ENCODE assay signal across 13 cellular contexts in genomic region chr5:134145061-134145757, GRCh38. TPM values are rescaled to one million over a fixed set of nuclear protein-coding genes. Genes with fewer than 3 reads are reported as not detected.
A peak's percentile ranks its signal among the peaks of the same experiment; 100 is the strongest.
DNase-seq lines count a peak whose midpoint lies in the region; ATAC-seq and TF ChIP-seq lines count a peak whose summit lies in the region.
"Had no signal": no experiment of that assay in that cellular context is flagged by ENCODE, and none has a peak within 500 bp of the region (broad histone marks: within the 10 kb centered on the region; RNA-seq: fewer than 3 reads in every experiment).

No MANE protein-coding gene starts in this region.

- peak overlapping the region; percentile 52 for H3K27ac Mint-ChIP-seq in activated T-cell treated with anti-CD3 and anti-CD28 coated beads, Interleukin-2, amount 50 U/mL, for 72 hours
- H3K27ac Mint-ChIP-seq in brain (peak overlapping the region; percentile 19 to 66 (median 50)), osteocyte (ENCODE audit: unreplicated experiment) (no peak overlapping the region)

- H3K27ac ChIP-seq in HL-60 (replicated peaks), result peak overlapping the region; percentile 5
- H3K27ac ChIP-seq: VCaP had no signal

- no peaks in the 10 kb centered on the region for H3K27me3 Mint-ChIP-seq in activated T-cell treated with anti-CD3 and anti-CD28 coated beads, Interleukin-2, amount 50 U/mL, for 72 hours (ENCODE audit: low read depth)
- no peaks in the 10 kb centered on the region for H3K27me3 Mint-ChIP-seq in brain
- H3K27me3 Mint-ChIP-seq in osteocyte (ENCODE audit: unreplicated experiment), result no peaks in the 10 kb centered on the region

- H3K9me3 Mint-ChIP-seq in activated T-cell treated with anti-CD3 and anti-CD28 coated beads, Interleukin-2, amount 50 U/mL, for 72 hours, result no peaks in the 10 kb centered on the region
- H3K9me3 Mint-ChIP-seq in brain (no peaks in the 10 kb centered on the region), osteocyte (ENCODE audit: unreplicated experiment) (no peaks in the 10 kb centered on the region)

- peaks cover 13 to 26% of the 10 kb centered on the region in 2 donors for H3K36me3 Mint-ChIP-seq in activated T-cell treated with anti-CD3 and anti-CD28 coated beads, Interleukin-2, amount 50 U/mL, for 72 hours (ENCODE audit: insufficient read depth in 2 of 2)
- H3K36me3 Mint-ChIP-seq in brain (peaks cover 34% of the 10 kb centered on the region), osteocyte (ENCODE audit: unreplicated experiment) (peaks cover 9% of the 10 kb centered on the region)

- DNase-seq in activated T-cell treated with anti-CD3 and anti-CD28 coated beads, Interleukin-2, amount 50 U/mL, for 72 hours, result peak in 1 of 2 donors; percentile 29
- DNase-seq in activated T-cell treated with anti-CD3 and anti-CD28 coated beads for 4 hours, result no peak
- DNase-seq in HL-60 (ENCODE audit: low read depth in 1 of 2, low spot score in 1 of 2), result peak in 1 of 2 experiments; percentile 45
- DNase-seq in osteocyte (ENCODE audit: extremely low spot score, unreplicated experiment), result peak; percentile 30
- no peak for DNase-seq in superior temporal gyrus (ENCODE audit: extremely low spot score)
- no peak for DNase-seq in OCI-M1 (lab: John Stamatoyannopoulos, UW)
- no peak for DNase-seq in mucosa of gallbladder (ENCODE audit: low spot score)
- DNase-seq: NCI-H187 treated with DMSO at 0.1 percent for 48 hours, NCI-H524 treated with DMSO at 0.1 percent for 48 hours had no signal

- H3K4me3 Mint-ChIP-seq in activated T-cell treated with anti-CD3 and anti-CD28 coated beads, Interleukin-2, amount 50 U/mL, for 72 hours, result no peak overlapping the region
- H3K4me3 Mint-ChIP-seq in brain (no peak overlapping the region), osteocyte (ENCODE audit: unreplicated experiment) (no peak overlapping the region)

- H3K4me1 Mint-ChIP-seq in activated T-cell treated with anti-CD3 and anti-CD28 coated beads, Interleukin-2, amount 50 U/mL, for 72 hours (ENCODE audit: low read depth), result peaks cover 54% of the 10 kb centered on the region
- H3K4me1 Mint-ChIP-seq in brain (peaks cover 32% of the 10 kb centered on the region), osteocyte (ENCODE audit: unreplicated experiment) (peaks cover 21% of the 10 kb centered on the region)

- H3K27me3 ChIP-seq in HL-60 (ENCODE audit: insufficient read depth, poor library complexity, severe bottlenecking), result no peaks in the 10 kb centered on the region
- H3K27me3 ChIP-seq: left lung, tibial nerve had no signal

- TF ChIP-seq CTCF in HL-60 (IDR thresholded peaks at IDR 0.05; ENCODE audit: insufficient read depth, low read length), result no peak
- TF ChIP-seq CTCF in brain (conservative IDR thresholded peaks at IDR 0.05), result no peak
- TF ChIP-seq CTCF in osteocyte (IDR thresholded peaks at IDR 0.05), result no peak

- no peak overlapping the region for H3K4me3 ChIP-seq in HL-60 (replicated peaks; ENCODE audit: insufficient read depth, low read length)
- H3K4me3 ChIP-seq: left lung, tibial nerve had no signal

- ATAC-seq in activated T-cell treated with anti-CD3 and anti-CD28 coated beads, Interleukin-2, amount 50 U/mL, for 72 hours (replicated peaks in 1 of 2), result peak; percentile 30 to 52

RNA-seq across cellular contexts. Expression of gene TCF7, which starts 30.7 kb away (rescaled TPM):
- total RNA-seq in activated T-cell treated with anti-CD3 and anti-CD28 coated beads, Interleukin-2, amount 50 U/mL, for 72 hours, result 100 to 1,000 TPM; 142 to 265 TPM
- 5.9 TPM for polyA plus RNA-seq in brain (ENCODE audit: insufficient read depth, low read depth, low replicate concordance)
- total RNA-seq in osteocyte, result 0.57 and 0.67 TPM in 2 replicates
- total RNA-seq in mucosa of gallbladder, result 7.4 TPM

RNA-seq across cellular contexts. Expression of gene SKP1, which starts 31.5 kb away (rescaled TPM):
- total RNA-seq in activated T-cell treated with anti-CD3 and anti-CD28 coated beads, Interleukin-2, amount 50 U/mL, for 72 hours, result 100 to 1,000 TPM; 201 to 238 TPM
- polyA plus RNA-seq in brain (ENCODE audit: insufficient read depth, low read depth, low replicate concordance), result 664 TPM
- total RNA-seq in osteocyte (320 and 333 TPM in 2 replicates), mucosa of gallbladder (340 TPM)

Comparison
In these comparisons a context has a peak if more than half of its experiments do, and no peak if none do; other contexts are left out.
1. RNA of gene TCF7, which starts 30.7 kb away (total RNA-seq): 142 to 265 TPM in activated T-cell treated with anti-CD3 and anti-CD28 coated beads, Interleukin-2, amount 50 U/mL, for 72 hours; 7.4 TPM in mucosa of gallbladder (single experiment) and 0.57 to 0.67 TPM in osteocyte; every median in the first group is over 10 times any median in the second.